27 cellular contexts compared by ENCODE assay signal in genomic region chr4:87904627-87905026, GRCh38.
"Had no signal": no experiment of that assay in that cellular context is flagged by ENCODE, and none has a peak within 500 bp of the region (broad histone marks: within the 10 kb centered on the region; RNA-seq: fewer than 3 reads in every experiment).

No MANE protein-coding gene starts in this region.

- H3K4me2 ChIP-seq: neural progenitor cell had no signal

- H3K27me3 ChIP-seq: esophagus muscularis mucosa, foreskin keratinocyte, gastroesophageal sphincter, heart right ventricle, neural progenitor cell, sigmoid colon, testis, tibial artery, upper lobe of right lung, uterus had no signal

- H3K36me3 ChIP-seq: esophagus muscularis mucosa, gastroesophageal sphincter, heart right ventricle, neural progenitor cell, prostate gland, sigmoid colon, tibial artery, upper lobe of right lung, uterus had no signal

- H3K27ac ChIP-seq: coronary artery, esophagus muscularis mucosa, foreskin keratinocyte, gastroesophageal sphincter, heart right ventricle, neural progenitor cell, prostate gland, sigmoid colon, testis, tibial artery, upper lobe of right lung, uterus had no signal

- DNase-seq: dermis blood vessel endothelial cell; effector memory CD4-positive, alpha-beta T cell; foreskin keratinocyte; heart right ventricle; hippocampal formation; midbrain; naive thymus-derived CD4-positive, alpha-beta T cell; nucleus accumbens; right cardiac atrium; sigmoid colon; stimulated activated CD4-positive, alpha-beta T cell treated with anti-CD3 and anti-CD28 coated beads, Interleukin-2, amount 100 ng/mL, for 24 hours; stimulated activated CD4-positive, alpha-beta T cell treated with anti-CD3 and anti-CD28 coated beads, Interleukin-4, amount 100 ng/mL, for 4 hours; stimulated activated naive CD8-positive, alpha-beta T cell treated with anti-CD3 and anti-CD28 coated beads, Interleukin-15, Interleukin-2, amounts not matched to agents 100 U/mL and 50 U/mL, for 24 hours; substantia nigra; testis; tibial artery; upper lobe of right lung; uterus had no signal

- FAIRE-seq: endothelial cell of umbilical vein, islet of Langerhans had no signal

- H3K4me3 ChIP-seq: coronary artery, esophagus muscularis mucosa, gastroesophageal sphincter, heart right ventricle, lung, neural progenitor cell, prostate gland, sigmoid colon, testis, tibial artery, upper lobe of right lung, uterus had no signal

- H3K9me3 ChIP-seq: esophagus muscularis mucosa, gastroesophageal sphincter, heart right ventricle, prostate gland, sigmoid colon, testis, tibial artery, upper lobe of right lung, uterus had no signal

- H3K9ac ChIP-seq: neural progenitor cell had no signal

- H3K4me1 ChIP-seq: esophagus muscularis mucosa, foreskin keratinocyte, gastroesophageal sphincter, heart right ventricle, neural progenitor cell, prostate gland, sigmoid colon, testis, tibial artery, upper lobe of right lung, uterus had no signal

- ATAC-seq: foreskin keratinocyte; gastroesophageal sphincter; heart right ventricle; naive thymus-derived CD4-positive, alpha-beta T cell; right cardiac atrium; stimulated activated memory B cell treated with anti-CD40 and anti-IgM and Interleukin-4, amounts not matched to agents 10 μg/mL and 1 μg/mL and 100 μg/mL, for 72 hours; stimulated activated naive CD8-positive, alpha-beta T cell treated with anti-CD3 and anti-CD28 coated beads, Interleukin-15, Interleukin-2, amounts not matched to agents 100 U/mL and 50 U/mL, for 24 hours; upper lobe of right lung had no signal
